In the genomic region with DNA sequence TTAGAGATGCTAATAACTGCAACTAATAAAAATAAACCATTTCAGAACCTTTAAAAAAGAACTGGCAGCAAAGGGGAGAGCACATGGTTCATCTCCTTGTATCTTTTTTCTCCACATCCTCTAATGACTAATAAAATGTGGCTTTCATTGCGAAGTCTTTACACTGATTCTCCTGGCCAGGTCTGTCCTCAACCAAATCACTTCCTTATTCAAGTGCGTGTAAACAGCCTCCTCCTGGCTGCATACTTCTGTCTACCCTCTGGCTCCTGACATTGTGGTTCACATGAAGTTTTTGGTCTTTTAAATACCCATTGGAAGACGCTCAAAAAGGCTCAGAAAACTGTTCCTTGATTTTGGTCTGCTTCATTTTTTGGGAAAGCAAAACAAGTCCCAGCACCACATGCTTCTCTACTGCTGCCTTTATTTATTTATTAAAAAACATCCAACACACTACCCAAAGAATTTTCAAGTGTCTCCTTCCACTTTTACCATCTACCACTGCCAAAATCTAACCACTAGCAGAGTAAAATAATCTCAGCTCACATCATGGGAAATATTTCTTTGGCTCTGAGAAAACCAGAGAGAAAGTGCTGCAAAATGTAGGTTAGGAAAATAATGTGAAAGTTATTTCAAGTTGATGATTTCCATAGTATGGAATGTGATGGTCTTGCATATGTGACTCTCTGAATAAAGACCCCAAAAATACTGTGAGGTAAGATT, we compare ENCODE assay signal across 1 cellular context.
TF ChIP-seq lines count a peak whose summit lies in the region.

No MANE protein-coding gene starts in this region.

TF ChIP-seq in IMR-90, 13 proteins besides CTCF, POLR2A, EP300 and RAD21:
- TF ChIP-seq RFX5 (IDR thresholded peaks at IDR 0.05; ENCODE audit: low read depth, low read length) (no peak), BHLHE40 (IDR thresholded peaks at IDR 0.05; ENCODE audit: low read depth, low read length) (no peak), RCOR1 (IDR thresholded peaks at IDR 0.05; ENCODE audit: insufficient replicate concordance, low read length) (no peak), CHD1 (IDR thresholded peaks at IDR 0.05; ENCODE audit: low read depth, low read length) (no peak), CEBPB (IDR thresholded peaks at IDR 0.05; ENCODE audit: low read depth, low read length) (no peak), MAFK (IDR thresholded peaks at IDR 0.05; ENCODE audit: low read depth, low read length) (no peak), SMC3 (IDR thresholded peaks at IDR 0.05; ENCODE audit: low read depth, low read length) (no peak), FOS (IDR thresholded peaks at IDR 0.05; ENCODE audit: low read depth, low read length) (no peak), MXI1 (IDR thresholded peaks at IDR 0.05; ENCODE audit: borderline replicate concordance, low read depth, low read length) (no peak), NFE2L2 (IDR thresholded peaks at IDR 0.05; ENCODE audit: low read depth, low read length) (no peak), MAZ (IDR thresholded peaks at IDR 0.05; ENCODE audit: borderline replicate concordance, low read depth, low read length) (no peak)
- TF ChIP-seq, protein P1, sequence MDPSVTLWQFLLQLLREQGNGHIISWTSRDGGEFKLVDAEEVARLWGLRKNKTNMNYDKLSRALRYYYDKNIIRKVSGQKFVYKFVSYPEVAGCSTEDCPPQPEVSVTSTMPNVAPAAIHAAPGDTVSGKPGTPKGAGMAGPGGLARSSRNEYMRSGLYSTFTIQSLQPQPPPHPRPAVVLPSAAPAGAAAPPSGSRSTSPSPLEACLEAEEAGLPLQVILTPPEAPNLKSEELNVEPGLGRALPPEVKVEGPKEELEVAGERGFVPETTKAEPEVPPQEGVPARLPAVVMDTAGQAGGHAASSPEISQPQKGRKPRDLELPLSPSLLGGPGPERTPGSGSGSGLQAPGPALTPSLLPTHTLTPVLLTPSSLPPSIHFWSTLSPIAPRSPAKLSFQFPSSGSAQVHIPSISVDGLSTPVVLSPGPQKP (IDR thresholded peaks at IDR 0.05; ENCODE audit: borderline replicate concordance, low read depth, low read length) = no peak
- TF ChIP-seq, protein P2, sequence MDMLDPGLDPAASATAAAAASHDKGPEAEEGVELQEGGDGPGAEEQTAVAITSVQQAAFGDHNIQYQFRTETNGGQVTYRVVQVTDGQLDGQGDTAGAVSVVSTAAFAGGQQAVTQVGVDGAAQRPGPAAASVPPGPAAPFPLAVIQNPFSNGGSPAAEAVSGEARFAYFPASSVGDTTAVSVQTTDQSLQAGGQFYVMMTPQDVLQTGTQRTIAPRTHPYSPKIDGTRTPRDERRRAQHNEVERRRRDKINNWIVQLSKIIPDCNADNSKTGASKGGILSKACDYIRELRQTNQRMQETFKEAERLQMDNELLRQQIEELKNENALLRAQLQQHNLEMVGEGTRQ (IDR thresholded peaks at IDR 0.05; ENCODE audit: low read depth, low read length) = no peak
